2 cellular contexts compared by ENCODE assay signal in genomic region chr2:219553168-219553417, GRCh38.
TF ChIP-seq lines count a peak whose summit lies in the region.

No MANE protein-coding gene starts in this region.

TF ChIP-seq in GM23338, 12 proteins besides CTCF, POLR2A, EP300 and RAD21:
- TF ChIP-seq EZH2 (IDR thresholded peaks at IDR 0.05; ENCODE audit: low read depth, unreplicated experiment) (no peak), ETS1 (IDR thresholded peaks at IDR 0.05) (no peak), JUNB (IDR thresholded peaks at IDR 0.05; ENCODE audit: unreplicated experiment) (no peak), CREB1 (CRISPR knock-in tag; IDR thresholded peaks at IDR 0.05; ENCODE audit: low read depth) (no peak), ZNF331 (CRISPR knock-in tag; IDR thresholded peaks at IDR 0.05; ENCODE audit: low read depth) (no peak), ZNF462 (CRISPR knock-in tag; IDR thresholded peaks at IDR 0.05) (no peak), NANOG (IDR thresholded peaks at IDR 0.05; ENCODE audit: borderline replicate concordance) (no peak), EZH2phosphoT487 (IDR thresholded peaks at IDR 0.05; ENCODE audit: unreplicated experiment) (no peak), STAT1 (IDR thresholded peaks at IDR 0.05; ENCODE audit: unreplicated experiment) (no peak), REST (IDR thresholded peaks at IDR 0.05; ENCODE audit: unreplicated experiment) (no peak), ZNF114 (CRISPR knock-in tag; IDR thresholded peaks at IDR 0.05) (no peak), POLR2AphosphoS5 (IDR thresholded peaks at IDR 0.05; ENCODE audit: low read depth) (no peak)

TF ChIP-seq in HEK293T, 16 proteins besides CTCF, POLR2A, EP300 and RAD21:
- TF ChIP-seq ARNT (IDR thresholded peaks at IDR 0.05) (no peak), FOXM1 (IDR thresholded peaks at IDR 0.05; ENCODE audit: borderline replicate concordance) (no peak), PKNOX1 (IDR thresholded peaks at IDR 0.05) (no peak), NFRKB (IDR thresholded peaks at IDR 0.05) (no peak), FOXK2 (IDR thresholded peaks at IDR 0.05) (no peak), SP1 (IDR thresholded peaks at IDR 0.05) (no peak), BHLHE40 (IDR thresholded peaks at IDR 0.05; ENCODE audit: borderline replicate concordance) (no peak), ELF4 (IDR thresholded peaks at IDR 0.05) (no peak), ZNF384 (IDR thresholded peaks at IDR 0.05) (no peak), SUZ12 (IDR thresholded peaks at IDR 0.05) (no peak), HDGF (IDR thresholded peaks at IDR 0.05; ENCODE audit: borderline replicate concordance) (no peak), CTBP1 (IDR thresholded peaks at IDR 0.05; ENCODE audit: borderline replicate concordance) (no peak), L3MBTL2 (conservative IDR thresholded peaks at IDR 0.05) (no peak), TARDBP (IDR thresholded peaks at IDR 0.05) (no peak), LEF1 (IDR thresholded peaks at IDR 0.05; ENCODE audit: borderline replicate concordance) (no peak), FOXA1 (IDR thresholded peaks at IDR 0.05) (no peak)
